ENCODE assay signal across 16 cellular contexts in the genomic region with DNA sequence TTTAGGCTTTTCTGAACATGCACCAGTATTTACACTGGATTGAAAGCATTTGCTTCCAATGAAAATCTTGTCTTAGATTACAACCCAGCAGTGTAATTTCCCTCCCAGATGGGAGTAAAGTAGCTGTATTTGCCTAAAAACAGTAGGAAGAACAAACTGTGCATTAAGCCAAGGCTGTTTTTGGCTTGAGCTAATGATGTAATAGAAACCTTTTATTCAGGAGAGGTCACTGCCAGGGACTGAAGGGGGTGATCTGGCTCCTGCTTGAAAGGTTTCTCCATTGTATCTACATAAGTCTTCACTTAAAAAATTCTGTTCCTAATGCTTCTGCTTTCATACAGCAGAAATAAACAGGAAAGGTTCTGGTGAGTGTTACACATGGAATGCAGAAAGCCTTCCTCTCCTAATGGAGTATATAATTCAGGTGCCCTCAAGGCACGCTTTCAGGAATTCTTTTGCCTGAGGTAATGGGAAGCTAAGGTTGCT.
DNase-seq lines count a peak whose midpoint lies in the region; ATAC-seq and TF ChIP-seq lines count a peak whose summit lies in the region.
"Had no signal": no experiment of that assay in that cellular context is flagged by ENCODE, and none has a peak within 500 bp of the region (broad histone marks: within the 10 kb centered on the region; RNA-seq: fewer than 3 reads in every experiment).

No MANE protein-coding gene starts in this region.

- no peak for ATAC-seq in activated CD4-positive, CD25-positive, alpha-beta regulatory T cell treated with anti-CD3 and anti-CD28 coated beads, Interleukin-2, amount 50 U/mL, for 24 hours
- ATAC-seq in HG03442 (IDR thresholded peaks at IDR 0.05; ENCODE audit: unreplicated experiment): no peak
- ATAC-seq: GM12878 had no signal

- DNase-seq in SJSA1 (ENCODE audit: low read depth in 1 of 2, low spot score in 2 of 2): peak in 1 of 2 experiments; percentile 45
- peak; percentile 36 for DNase-seq in fibroblast of the aortic adventitia (ENCODE audit: low read depth)
- peak; percentile 89 for DNase-seq in pulmonary artery endothelial cell (ENCODE audit: low read depth, low spot score)
- DNase-seq in iPS-NIHi11 (ENCODE audit: low spot score): no peak
- no peak for DNase-seq in head of caudate nucleus
- DNase-seq: activated CD4-positive, alpha-beta T cell treated with anti-CD3 and anti-CD28 coated beads, Interleukin-2, amount 10 ng/mL, durations not matched to agents 7 days and 5 days; activated effector memory CD4-positive, alpha-beta T cell treated with anti-CD3 and anti-CD28 coated beads, Interleukin-2, amount 50 U/mL, for 16 hours; COR-L47; dermis blood vessel endothelial cell; stimulated activated CD4-positive, alpha-beta T cell treated with anti-CD3 and anti-CD28 coated beads, Interleukin-4, amount 100 ng/mL, for 4 hours had no signal

- H3K27me3 ChIP-seq in HUES48 (ENCODE audit: control insufficient read depth, insufficient read depth, low read length) (peaks cover 11% of the 10 kb centered on the region), SJSA1 (replicated peaks) (no peaks in the 10 kb centered on the region)
- H3K27me3 ChIP-seq: suprapubic skin had no signal

- H3K27ac ChIP-seq in HUES48 (ENCODE audit: low read depth, low read length) (no peak overlapping the region), SJSA1 (peak overlapping the region; percentile 50)
- H3K27ac ChIP-seq: neutrophil, suprapubic skin had no signal

- no peaks in the 10 kb centered on the region for H3K36me3 ChIP-seq in HUES48 (ENCODE audit: control insufficient read depth, insufficient read depth, low read length)
- H3K36me3 ChIP-seq in SJSA1: no peaks in the 10 kb centered on the region
- H3K36me3 ChIP-seq: neutrophil, suprapubic skin had no signal

- H3K4me1 ChIP-seq in HUES48 (ENCODE audit: control insufficient read depth, insufficient read depth, low read length) (peaks cover 53% of the 10 kb centered on the region), SJSA1 (replicated peaks) (peaks cover 19% of the 10 kb centered on the region)

- H3K4me3 ChIP-seq in HUES48 (ENCODE audit: low read depth, low read length) (no peak overlapping the region), SJSA1 (no peak overlapping the region), fibroblast of the aortic adventitia (ENCODE audit: low read depth, low read length) (no peak overlapping the region)
- H3K4me3 ChIP-seq: GM12878, suprapubic skin had no signal

- H3K9me3 ChIP-seq in HUES48 (ENCODE audit: control insufficient read depth, insufficient read depth, low read length): no peaks in the 10 kb centered on the region
- no peaks in the 10 kb centered on the region for H3K9me3 ChIP-seq in SJSA1 (replicated peaks)
- H3K9me3 ChIP-seq: neutrophil, suprapubic skin had no signal

- H3K9ac ChIP-seq in HUES48 (ENCODE audit: low read depth, low read length): peak overlapping the region; percentile 16; the same call in 1 of the 2 replicates

- no peak for TF ChIP-seq CTCF in fibroblast of the aortic adventitia (IDR thresholded peaks at IDR 0.05; ENCODE audit: insufficient read depth, low read length)

- intact Hi-C loops in head of caudate nucleus (cut with DNase I): no loop called here

Comparison
In these comparisons a context has a peak if more than half of its experiments do, and no peak if none do; other contexts are left out.
1. DNase-seq: peak in fibroblast of the aortic adventitia (single experiment) and pulmonary artery endothelial cell (single experiment); none in iPS-NIHi11 (single experiment) and head of caudate nucleus (0 of 42).